13 cellular contexts compared by ENCODE assay signal in the genomic region with DNA sequence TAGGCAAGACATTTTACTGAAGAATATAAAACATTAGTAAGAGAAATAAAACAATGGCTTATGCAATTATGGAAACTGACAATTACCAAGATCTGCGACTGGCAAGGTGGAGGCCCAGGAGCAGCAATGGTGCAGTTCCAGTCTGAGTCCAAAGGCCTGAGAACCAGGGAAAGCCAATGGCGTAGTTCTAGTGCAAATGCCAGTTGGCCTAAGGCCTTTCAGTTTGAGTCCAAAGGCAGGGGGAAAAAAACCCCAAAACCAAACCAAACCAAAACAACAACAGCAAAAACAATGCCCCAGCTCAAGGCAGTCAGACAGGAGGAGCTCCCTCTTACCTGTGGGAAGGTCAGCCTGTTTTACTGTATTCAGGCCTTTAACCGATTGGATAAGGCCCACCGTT.
"Had no signal": no experiment of that assay in that cellular context is flagged by ENCODE, and none has a peak within 500 bp of the region (broad histone marks: within the 10 kb centered on the region; RNA-seq: fewer than 3 reads in every experiment).

No MANE protein-coding gene starts in this region.

- H3K27me3 ChIP-seq: brain microvascular endothelial cell, gastroesophageal sphincter, stomach had no signal

- DNase-seq: activated CD4-positive, alpha-beta T cell treated with anti-CD3 and anti-CD28 coated beads for 4 hours; activated CD8-positive, alpha-beta T cell treated with anti-CD3 and anti-CD28 coated beads, Interleukin-2, amount 10 ng/mL, durations not matched to agents 7 days and 5 days; activated effector memory CD4-positive, alpha-beta T cell treated with Interleukin-2 at 50 U/mL for 16 hours; brain microvascular endothelial cell; left ventricle myocardium inferior; mesenchymal stem cell; stimulated activated CD4-positive, alpha-beta T cell treated with anti-CD3 and anti-CD28 coated beads, Interleukin-2, amount 100 ng/mL, for 48 hours; stomach had no signal

- ATAC-seq: activated CD8-positive, alpha-beta T cell treated with anti-CD3 and anti-CD28 coated beads, Interleukin-2, amount 10 ng/mL, durations not matched to agents 7 days and 5 days; activated naive CD4-positive, alpha-beta T cell treated with anti-CD3 and anti-CD28 coated beads, Interleukin-2, amount 50 U/mL, for 72 hours; gastroesophageal sphincter had no signal

- H3K4me3 ChIP-seq: gastroesophageal sphincter, left ventricle myocardium inferior, stomach, thoracic aorta had no signal

- FAIRE-seq: keratinocyte had no signal

- H3K4me3 Mint-ChIP-seq: activated CD8-positive, alpha-beta T cell treated with anti-CD3 and anti-CD28 coated beads, Interleukin-2, amount 10 ng/mL, durations not matched to agents 7 days and 5 days; neural crest cell had no signal

- H3K27ac Mint-ChIP-seq: activated CD8-positive, alpha-beta T cell treated with anti-CD3 and anti-CD28 coated beads, Interleukin-2, amount 10 ng/mL, durations not matched to agents 7 days and 5 days had no signal

- H3K36me3 ChIP-seq: brain microvascular endothelial cell, gastroesophageal sphincter, left ventricle myocardium inferior, stomach, thoracic aorta had no signal

- H3K9me3 ChIP-seq: gastroesophageal sphincter, stomach, thoracic aorta had no signal

- H3K27ac ChIP-seq: brain microvascular endothelial cell, gastroesophageal sphincter, left ventricle myocardium inferior, stomach, thoracic aorta had no signal

- H3K4me1 ChIP-seq: gastroesophageal sphincter, stomach had no signal
